In the genomic region with DNA sequence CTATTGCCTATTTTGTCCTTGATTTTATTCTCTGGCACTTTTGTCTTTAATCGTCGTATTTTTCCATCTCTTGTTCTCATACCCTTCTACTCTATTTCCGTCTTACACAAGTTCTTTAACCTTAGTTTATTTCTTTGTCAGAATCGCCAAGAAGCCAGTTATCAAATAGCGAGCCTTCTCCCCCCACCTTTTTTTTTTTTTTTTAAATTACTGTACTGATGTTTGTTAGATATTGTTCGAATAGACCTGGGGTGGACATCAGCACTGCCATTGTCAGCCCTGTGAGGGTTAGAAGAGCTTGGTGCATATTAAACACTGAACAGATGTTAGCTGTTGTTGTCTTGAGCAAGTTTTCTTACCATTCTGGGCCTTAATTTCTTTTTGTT, we compare ENCODE assay signal across 8 cellular contexts. TPM values are rescaled to one million over a fixed set of nuclear protein-coding genes. Genes with fewer than 3 reads are reported as not detected.
A peak's percentile ranks its signal among the peaks of the same experiment; 100 is the strongest.
DNase-seq lines count a peak whose midpoint lies in the region; ATAC-seq and TF ChIP-seq lines count a peak whose summit lies in the region.

No MANE protein-coding gene starts in this region.

- no peaks in the 10 kb centered on the region for H3K4me1 ChIP-seq in right cardiac atrium (ENCODE audit: control insufficient read depth, insufficient read depth, low read length)

- POLR2A ChIA-PET in WTC11 (lab: Charles Lee), result interaction anchor here (0.7 kb wide), 1 partner anchor 256 kb away, joined by 9 read pairs; no protein-coding TSS in a partner anchor

- peaks cover 18% of the 10 kb centered on the region for H3K36me3 Mint-ChIP-seq in T-helper 1 cell treated with Interleukin-12 subunit alpha and Interleukin-12 subunit beta and Interleukin-4 antibody, amounts not matched to agents 30 μg/mL and 1 μg/mL, for 36 hours (ENCODE audit: low read depth)
- H3K36me3 Mint-ChIP-seq in WTC11, result no peaks in the 10 kb centered on the region
- no peaks in the 10 kb centered on the region for H3K36me3 Mint-ChIP-seq in stimulated activated memory B cell treated with anti-CD40 and anti-IgM and Interleukin-4, amounts not matched to agents 10 μg/mL and 1 μg/mL and 100 μg/mL, for 72 hours

- no peak for TF ChIP-seq CTCF in WTC11 (IDR thresholded peaks at IDR 0.05)

- ATAC-seq in WTC11 (no peak), right cardiac atrium (no peak), HG03159 (IDR thresholded peaks at IDR 0.05; ENCODE audit: unreplicated experiment) (no peak)
- ATAC-seq in stimulated activated memory B cell treated with anti-CD40 and anti-IgM and Interleukin-4, amounts not matched to agents 10 μg/mL and 1 μg/mL and 100 μg/mL, for 72 hours, result no peak

- no peaks in the 10 kb centered on the region for H3K9me3 ChIP-seq in right cardiac atrium (ENCODE audit: control insufficient read depth, low read length)

- intact Hi-C loops in right cardiac atrium (cut with DNase I), result no loop called here

- peak overlapping the region; percentile 91 for H3K27ac Mint-ChIP-seq in T-helper 1 cell treated with Interleukin-12 subunit alpha and Interleukin-12 subunit beta and Interleukin-4 antibody, amounts not matched to agents 30 μg/mL and 1 μg/mL, for 36 hours
- peak overlapping the region; percentile 10; the same call in 1 of the 2 replicates for H3K27ac Mint-ChIP-seq in WTC11
- peak overlapping the region; percentile 97 for H3K27ac Mint-ChIP-seq in stimulated activated memory B cell treated with anti-CD40 and anti-IgM and Interleukin-4, amounts not matched to agents 10 μg/mL and 1 μg/mL and 100 μg/mL, for 72 hours

- no peak for DNase-seq in T-helper 1 cell
- DNase-seq in WTC11 (ENCODE audit: low spot score), result no peak
- DNase-seq in right cardiac atrium, result no peak
- DNase-seq in CD1c-positive myeloid dendritic cell (ENCODE audit: extremely low spot score), result no peak
- no peak for DNase-seq in activated CD4-positive, alpha-beta T cell treated with anti-CD3 and anti-CD28 coated beads, Interleukin-2, amount 50 U/mL, for 1 hour

- peaks cover 29% of the 10 kb centered on the region for H3K4me1 Mint-ChIP-seq in T-helper 1 cell treated with Interleukin-12 subunit alpha and Interleukin-12 subunit beta and Interleukin-4 antibody, amounts not matched to agents 30 μg/mL and 1 μg/mL, for 36 hours (ENCODE audit: low read depth)
- H3K4me1 Mint-ChIP-seq in WTC11, result peaks cover 38% of the 10 kb centered on the region
- peaks cover 38% of the 10 kb centered on the region for H3K4me1 Mint-ChIP-seq in stimulated activated memory B cell treated with anti-CD40 and anti-IgM and Interleukin-4, amounts not matched to agents 10 μg/mL and 1 μg/mL and 100 μg/mL, for 72 hours

- H3K27me3 Mint-ChIP-seq in T-helper 1 cell treated with Interleukin-12 subunit alpha and Interleukin-12 subunit beta and Interleukin-4 antibody, amounts not matched to agents 30 μg/mL and 1 μg/mL, for 36 hours (ENCODE audit: low read depth), result peaks cover 3% of the 10 kb centered on the region
- no peaks in the 10 kb centered on the region for H3K27me3 Mint-ChIP-seq in WTC11 (ENCODE audit: low read depth)
- H3K27me3 Mint-ChIP-seq in stimulated activated memory B cell treated with anti-CD40 and anti-IgM and Interleukin-4, amounts not matched to agents 10 μg/mL and 1 μg/mL and 100 μg/mL, for 72 hours, result no peaks in the 10 kb centered on the region

- H3K27ac ChIP-seq in right cardiac atrium (ENCODE audit: low read length), result peak overlapping the region; percentile 80

- CTCF ChIA-PET in WTC11 (lab: Charles Lee), result no interaction called here

- WGBS in right cardiac atrium, result 2% methylated on average over 6 of the region's 6 CpGs

- no peaks in the 10 kb centered on the region for H3K9me3 Mint-ChIP-seq in T-helper 1 cell treated with Interleukin-12 subunit alpha and Interleukin-12 subunit beta and Interleukin-4 antibody, amounts not matched to agents 30 μg/mL and 1 μg/mL, for 36 hours
- no peaks in the 10 kb centered on the region for H3K9me3 Mint-ChIP-seq in WTC11
- no peaks in the 10 kb centered on the region for H3K9me3 Mint-ChIP-seq in stimulated activated memory B cell treated with anti-CD40 and anti-IgM and Interleukin-4, amounts not matched to agents 10 μg/mL and 1 μg/mL and 100 μg/mL, for 72 hours

- peak overlapping the region; percentile 58 for H3K4me3 ChIP-seq in right cardiac atrium (ENCODE audit: low read length)

- H3K27me3 ChIP-seq in right cardiac atrium (ENCODE audit: control insufficient read depth, insufficient read depth), result no peaks in the 10 kb centered on the region

- H3K4me3 Mint-ChIP-seq in T-helper 1 cell treated with Interleukin-12 subunit alpha and Interleukin-12 subunit beta and Interleukin-4 antibody, amounts not matched to agents 30 μg/mL and 1 μg/mL, for 36 hours, result peak overlapping the region; percentile 88
- H3K4me3 Mint-ChIP-seq in WTC11, result peak overlapping the region; percentile 81
- peak overlapping the region; percentile 98 for H3K4me3 Mint-ChIP-seq in stimulated activated memory B cell treated with anti-CD40 and anti-IgM and Interleukin-4, amounts not matched to agents 10 μg/mL and 1 μg/mL and 100 μg/mL, for 72 hours

TF ChIP-seq in WTC11, 78 proteins besides CTCF, POLR2A, EP300 and RAD21:
- TF ChIP-seq SOX15 (CRISPR knock-in tag; IDR thresholded peaks at IDR 0.05) (no peak), KAT7 (CRISPR knock-in tag; IDR thresholded peaks at IDR 0.05; ENCODE audit: borderline replicate concordance) (no peak), OVOL2 (CRISPR knock-in tag; IDR thresholded peaks at IDR 0.05; ENCODE audit: borderline replicate concordance) (no peak), ZNF671 (CRISPR knock-in tag; IDR thresholded peaks at IDR 0.05) (no peak), MXD4 (CRISPR knock-in tag; IDR thresholded peaks at IDR 0.05; ENCODE audit: borderline replicate concordance) (no peak), TCF7 (CRISPR knock-in tag; IDR thresholded peaks at IDR 0.05; ENCODE audit: low read depth) (no peak)
- TF ChIP-seq, protein P1, sequence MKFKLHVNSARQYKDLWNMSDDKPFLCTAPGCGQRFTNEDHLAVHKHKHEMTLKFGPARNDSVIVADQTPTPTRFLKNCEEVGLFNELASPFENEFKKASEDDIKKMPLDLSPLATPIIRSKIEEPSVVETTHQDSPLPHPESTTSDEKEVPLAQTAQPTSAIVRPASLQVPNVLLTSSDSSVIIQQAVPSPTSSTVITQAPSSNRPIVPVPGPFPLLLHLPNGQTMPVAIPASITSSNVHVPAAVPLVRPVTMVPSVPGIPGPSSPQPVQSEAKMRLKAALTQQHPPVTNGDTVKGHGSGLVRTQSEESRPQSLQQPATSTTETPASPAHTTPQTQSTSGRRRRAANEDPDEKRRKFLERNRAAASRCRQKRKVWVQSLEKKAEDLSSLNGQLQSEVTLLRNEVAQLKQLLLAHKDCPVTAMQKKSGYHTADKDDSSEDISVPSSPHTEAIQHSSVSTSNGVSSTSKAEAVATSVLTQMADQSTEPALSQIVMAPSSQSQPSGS (CRISPR knock-in tag; IDR thresholded peaks at IDR 0.05; ENCODE audit: borderline replicate concordance, low read depth), result no peak
- TF ChIP-seq, protein P2, sequence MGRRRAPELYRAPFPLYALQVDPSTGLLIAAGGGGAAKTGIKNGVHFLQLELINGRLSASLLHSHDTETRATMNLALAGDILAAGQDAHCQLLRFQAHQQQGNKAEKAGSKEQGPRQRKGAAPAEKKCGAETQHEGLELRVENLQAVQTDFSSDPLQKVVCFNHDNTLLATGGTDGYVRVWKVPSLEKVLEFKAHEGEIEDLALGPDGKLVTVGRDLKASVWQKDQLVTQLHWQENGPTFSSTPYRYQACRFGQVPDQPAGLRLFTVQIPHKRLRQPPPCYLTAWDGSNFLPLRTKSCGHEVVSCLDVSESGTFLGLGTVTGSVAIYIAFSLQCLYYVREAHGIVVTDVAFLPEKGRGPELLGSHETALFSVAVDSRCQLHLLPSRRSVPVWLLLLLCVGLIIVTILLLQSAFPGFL (CRISPR knock-in tag; IDR thresholded peaks at IDR 0.05; ENCODE audit: borderline replicate concordance), result no peak
- TF ChIP-seq, protein P3, sequence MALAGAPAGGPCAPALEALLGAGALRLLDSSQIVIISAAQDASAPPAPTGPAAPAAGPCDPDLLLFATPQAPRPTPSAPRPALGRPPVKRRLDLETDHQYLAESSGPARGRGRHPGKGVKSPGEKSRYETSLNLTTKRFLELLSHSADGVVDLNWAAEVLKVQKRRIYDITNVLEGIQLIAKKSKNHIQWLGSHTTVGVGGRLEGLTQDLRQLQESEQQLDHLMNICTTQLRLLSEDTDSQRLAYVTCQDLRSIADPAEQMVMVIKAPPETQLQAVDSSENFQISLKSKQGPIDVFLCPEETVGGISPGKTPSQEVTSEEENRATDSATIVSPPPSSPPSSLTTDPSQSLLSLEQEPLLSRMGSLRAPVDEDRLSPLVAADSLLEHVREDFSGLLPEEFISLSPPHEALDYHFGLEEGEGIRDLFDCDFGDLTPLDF (CRISPR knock-in tag; IDR thresholded peaks at IDR 0.05), result no peak

RNA-seq across cellular contexts. Expression of a gene that starts 1.2 kb away (rescaled TPM):
- total RNA-seq in WTC11 (2021), result 117 to 127 TPM (median 125 TPM) in 3 replicates
- total RNA-seq in right cardiac atrium, result 100 to 1,000 TPM in 1 of 4 donors, 10 to 100 TPM in 3; 73.8 to 139 (median 88.2) TPM
- polyA plus RNA-seq in right cardiac atrium, result 33.7 TPM

RNA-seq across cellular contexts. Expression of a gene that starts 51.9 kb away (rescaled TPM):
- total RNA-seq in WTC11 (2021) (0.18 TPM in 1 of 3 replicates, not detected in the others), right cardiac atrium (1 to 10 TPM; 3.2 to 5.1 (median 4.4) TPM)
- 1.4 TPM for polyA plus RNA-seq in right cardiac atrium

Comparison
In these comparisons a context has a peak if more than half of its experiments do, and no peak if none do; other contexts are left out.
1. H3K27ac Mint-ChIP-seq: peak in every context shown above with its lines; median percentile 97 in stimulated activated memory B cell treated with anti-CD40 and anti-IgM and Interleukin-4, amounts not matched to agents 10 μg/mL and 1 μg/mL and 100 μg/mL, for 72 hours; 91 in T-helper 1 cell treated with Interleukin-12 subunit alpha and Interleukin-12 subunit beta and Interleukin-4 antibody, amounts not matched to agents 30 μg/mL and 1 μg/mL, for 36 hours; 10 in WTC11.